In the genomic region with DNA sequence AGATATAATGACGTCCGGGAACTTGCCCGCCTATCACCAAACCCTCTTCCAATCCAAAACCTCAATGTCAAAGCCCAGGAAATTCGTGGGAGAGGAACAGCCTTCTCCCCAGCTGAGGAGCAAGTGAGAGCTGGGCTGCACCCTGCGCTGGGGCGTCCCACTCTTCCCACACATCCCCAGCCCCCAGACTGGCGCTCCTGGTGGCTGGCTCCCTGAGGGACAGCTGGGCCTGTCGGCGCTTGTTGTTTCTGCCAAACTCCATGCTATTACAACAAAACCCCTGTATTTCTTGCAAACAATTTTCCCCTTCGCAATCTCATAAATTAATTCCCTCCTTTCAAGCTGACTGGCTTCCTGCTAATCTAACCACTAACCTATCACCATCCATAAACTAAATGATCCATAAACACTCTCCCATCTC, we compare ENCODE assay signal across 25 cellular contexts. TPM values are rescaled to one million over a fixed set of nuclear protein-coding genes. Genes with fewer than 3 reads are reported as not detected.
DNase-seq lines count a peak whose midpoint lies in the region; ATAC-seq and TF ChIP-seq lines count a peak whose summit lies in the region.
"Had no signal": no experiment of that assay in that cellular context is flagged by ENCODE, and none has a peak within 500 bp of the region (broad histone marks: within the 10 kb centered on the region; RNA-seq: fewer than 3 reads in every experiment).

No MANE protein-coding gene starts in this region.

- no peak overlapping the region for H2BK12ac ChIP-seq in neuronal stem cell (ENCODE audit: low read length)

- intact Hi-C loops in dorsolateral prefrontal cortex (cut with DNase I) = loop anchor here in 1 of 2 donors (5.0 kb wide), 1 partner anchor 46 kb away; no protein-coding TSS in a partner anchor
- intact Hi-C loops in thyroid gland (cut with DNase I) = no loop called here

- ATAC-seq in GM19324 (IDR thresholded peaks at IDR 0.05; ENCODE audit: low FRiP score, unreplicated experiment) (no peak), GM21723 (IDR thresholded peaks at IDR 0.05; ENCODE audit: unreplicated experiment) (no peak)
- ATAC-seq: GM12878, left cardiac atrium, PC-3, Right ventricle myocardium inferior, SK-N-SH treated with all-trans-retinoic acid at 6 μM for 48 hours, T-helper 17 cell had no signal

- no peak overlapping the region for H4K8ac ChIP-seq in neuronal stem cell (ENCODE audit: low read depth, low read length)

- no peak overlapping the region for H4K91ac ChIP-seq in neuronal stem cell (ENCODE audit: low read depth, low read length, poor library complexity)

- H3K36me3 ChIP-seq in neuronal stem cell (replicated peaks in 1 of 2; ENCODE audit: control insufficient read depth in 2 of 2, insufficient read depth in 2 of 2, low read length in 2 of 2) = no peaks in the 10 kb centered on the region
- no peaks in the 10 kb centered on the region for H3K36me3 ChIP-seq in thyroid gland
- no peaks in the 10 kb centered on the region for H3K36me3 ChIP-seq in hepatocyte (replicated peaks; ENCODE audit: insufficient read depth, low read depth)
- H3K36me3 ChIP-seq: right atrium auricular region had no signal

- H2AFZ ChIP-seq in neuronal stem cell (ENCODE audit: low read length) (no peak overlapping the region), hepatocyte (no peak overlapping the region)
- H2AFZ ChIP-seq: GM23248 had no signal

- H3K4me2 ChIP-seq in neuronal stem cell (ENCODE audit: insufficient read depth, low read length, poor library complexity, severe bottlenecking) = no peak overlapping the region
- H3K4me2 ChIP-seq in hepatocyte = no peak overlapping the region

- H3K23ac ChIP-seq in neuronal stem cell (ENCODE audit: low read depth, low read length, poor library complexity) = no peak overlapping the region

- no peak overlapping the region for H2BK15ac ChIP-seq in neuronal stem cell (ENCODE audit: low read length)

- DNase-seq in NCI-H1694 treated with DMSO at 0.1 percent for 48 hours (lab: John Stamatoyannopoulos, UW) = peak; percentile 6
- peak in 5 of 10 donors; percentile 31 to 66 (median 52) for DNase-seq in dorsolateral prefrontal cortex
- no peak for DNase-seq in neuronal stem cell (ENCODE audit: low spot score)
- DNase-seq in thyroid gland = peak; percentile 60 to 62
- no peak for DNase-seq in hepatocyte (ENCODE audit: low spot score)
- DNase-seq: activated CD8-positive, alpha-beta memory T cell treated with anti-CD3 and anti-CD28 coated beads for 24 hours; activated naive CD8-positive, alpha-beta T cell treated with anti-CD3 and anti-CD28 coated beads for 36 hours; central memory CD4-positive, alpha-beta T cell; dermis blood vessel endothelial cell; GM23248; left cardiac atrium; mesendoderm; naive B cell; NCI-H1436; NK-92 treated with Interleukin-12 subunit alpha and Interleukin-12 subunit beta, amount 100 ng/mL, for 24 hours; PC-3; T-helper 17 cell had no signal

- no peak overlapping the region for H2BK120ac ChIP-seq in neuronal stem cell (ENCODE audit: low read depth, low read length)

- H3K4me3 ChIP-seq in dorsolateral prefrontal cortex = no peak overlapping the region
- H3K4me3 ChIP-seq in neuronal stem cell (ENCODE audit: low read length in 2 of 2) = no peak overlapping the region
- H3K4me3 ChIP-seq in thyroid gland (replicated peaks in 1 of 3) = no peak overlapping the region
- H3K4me3 ChIP-seq in hepatocyte = no peak overlapping the region
- H3K4me3 ChIP-seq: GM12878, GM23248, right atrium auricular region had no signal

- H3K4ac ChIP-seq in neuronal stem cell (ENCODE audit: low read length) = no peak overlapping the region

- H3K14ac ChIP-seq in neuronal stem cell (ENCODE audit: low read length) = no peak overlapping the region

- H3K9me2 ChIP-seq in hepatocyte (replicated peaks; ENCODE audit: insufficient read depth) = no peaks in the 10 kb centered on the region

- H3K79me2 ChIP-seq in hepatocyte = no peaks in the 10 kb centered on the region

- no peak overlapping the region for H2BK5ac ChIP-seq in neuronal stem cell (ENCODE audit: low read length)

- no peak for TF ChIP-seq POLR2A in thyroid gland (IDR thresholded peaks at IDR 0.05)

- H4K20me1 ChIP-seq in hepatocyte (ENCODE audit: insufficient read depth, poor library complexity, severe bottlenecking) = no peaks in the 10 kb centered on the region

- H3K9ac ChIP-seq in neuronal stem cell (ENCODE audit: low read depth, low read length, poor library complexity) = peak overlapping the region; percentile 31
- H3K9ac ChIP-seq: GM23248 had no signal

- H3K18ac ChIP-seq in neuronal stem cell (ENCODE audit: low read length) = peak overlapping the region; percentile 12

- H3K27ac ChIP-seq in dorsolateral prefrontal cortex (peak overlapping the region; percentile 64 to 97 (median 89)), neuronal stem cell (replicated peaks; ENCODE audit: low read length) (no peak overlapping the region), thyroid gland (peak overlapping the region; percentile 27 to 86 (median 73)), hepatocyte (no peak overlapping the region)
- H3K27ac ChIP-seq: C4-2B, GM23248, right atrium auricular region had no signal

- H3K4me1 ChIP-seq in neuronal stem cell (ENCODE audit: control insufficient read depth in 2 of 2, insufficient read depth in 1 of 2, low read depth in 1 of 2, low read length in 2 of 2) (peaks cover 0 to 3% of the 10 kb centered on the region in 2 donors), thyroid gland (peaks cover 22 to 47% of the 10 kb centered on the region in 2 donors), hepatocyte (ENCODE audit: insufficient read depth) (no peaks in the 10 kb centered on the region)
- H3K4me1 ChIP-seq: right atrium auricular region had no signal

- TF ChIP-seq CTCF in dorsolateral prefrontal cortex (IDR thresholded peaks at IDR 0.05 in 54 of 56, conservative IDR thresholded peaks at IDR 0.05 in 2 of 56; ENCODE audit: low read depth in 1 of 56, partially characterized antibody in 56 of 56) (peak in 26 of 56 donors; percentile 11 to 57 (median 32)), thyroid gland (IDR thresholded peaks at IDR 0.05) (peak in 2 of 6 experiments; percentile 13 to 28), hepatocyte (IDR thresholded peaks at IDR 0.05; ENCODE audit: poor library complexity) (no peak)

- H3K27me3 ChIP-seq in dorsolateral prefrontal cortex = no peaks in the 10 kb centered on the region
- no peaks in the 10 kb centered on the region for H3K27me3 ChIP-seq in neuronal stem cell (ENCODE audit: control insufficient read depth in 3 of 3, insufficient read depth in 3 of 3, low read depth in 1 of 3, low read length in 3 of 3)
- no peaks in the 10 kb centered on the region for H3K27me3 ChIP-seq in thyroid gland
- H3K27me3 ChIP-seq in hepatocyte = peaks cover 9% of the 10 kb centered on the region
- H3K27me3 ChIP-seq: right atrium auricular region had no signal

- H3K9me3 ChIP-seq in neuronal stem cell (replicated peaks in 1 of 2; ENCODE audit: control insufficient read depth in 2 of 2, insufficient read depth in 1 of 2, low read depth in 1 of 2, low read length in 2 of 2) (no peaks in the 10 kb centered on the region), thyroid gland (no peaks in the 10 kb centered on the region), hepatocyte (ENCODE audit: low read depth) (no peaks in the 10 kb centered on the region)
- H3K9me3 ChIP-seq: right atrium auricular region had no signal

- WGBS in neuronal stem cell (ENCODE audit: extremely low coverage in 2 of 2, insufficient read length in 2 of 2, insufficient replicate concordance in 1 of 2), 2 donors = 100% methylated on average over 1 of the region's 10 CpGs; no CpG with 5 or more reads in 1 of the 2 donors
- WGBS in thyroid gland, 2 donors = 36 to 44% methylated on average over 7 to 10 of the region's 10 CpGs
- WGBS in hepatocyte (ENCODE audit: low lambda C conversion rate, missing lambda C conversion rate) = 86% methylated on average over 10 of the region's 10 CpGs

- no peak overlapping the region for H2AK5ac ChIP-seq in neuronal stem cell (ENCODE audit: low read depth, low read length)

- H3K79me1 ChIP-seq in neuronal stem cell (ENCODE audit: low read depth, low read length) = no peaks in the 10 kb centered on the region

RNA-seq across cellular contexts. Expression of a gene that starts 53.0 kb away (rescaled TPM):
- 10 to 100 TPM; 34.8 to 69.0 (median 50.5) TPM for total RNA-seq in dorsolateral prefrontal cortex
- polyA plus RNA-seq in neuronal stem cell (2013, experiment 1 of 2) = 0.70 TPM
- polyA plus RNA-seq in neuronal stem cell (2013, experiment 2 of 2) = 0.89 TPM
- 10 to 100 TPM; 17.2 to 28.1 (median 23.6) TPM for total RNA-seq in thyroid gland
- total RNA-seq in hepatocyte = 0.24 and 0.37 TPM in 2 replicates
- 0.07 TPM in 2 replicates for polyA plus RNA-seq in hepatocyte
- total RNA-seq: activated naive CD8-positive, alpha-beta T cell treated with anti-CD3 and anti-CD28 coated beads for 36 hours; dermis blood vessel endothelial cell; GM23248; osteoblast; PC-3; T-helper 17 cell had no signal
- polyA plus RNA-seq: GM23248 had no signal

Comparison
In these comparisons a context has a peak if more than half of its experiments do, and no peak if none do; other contexts are left out.
1. DNase-seq: peak in NCI-H1694 treated with DMSO at 0.1 percent for 48 hours (single experiment) and thyroid gland (2 of 2); none in neuronal stem cell (single experiment) and hepatocyte (single experiment).
2. H3K27ac ChIP-seq: peak in dorsolateral prefrontal cortex (59 of 59) and thyroid gland (3 of 3); none in neuronal stem cell (single experiment) and hepatocyte (single experiment).
3. RNA of a gene that starts 53.0 kb away (total RNA-seq): 34.8 to 69.0 TPM in dorsolateral prefrontal cortex and 17.2 to 28.1 TPM in thyroid gland; 0.24 to 0.37 TPM in hepatocyte; every median in the first group is over 10 times any median in the second.